8 cellular contexts compared by ENCODE assay signal in genomic region chr2:176638167-176639015, GRCh38.
A peak's percentile ranks its signal among the peaks of the same experiment; 100 is the strongest.
DNase-seq lines count a peak whose midpoint lies in the region; ATAC-seq and TF ChIP-seq lines count a peak whose summit lies in the region.

No MANE protein-coding gene starts in this region.

- peaks cover 41% of the 10 kb centered on the region for H3K4me1 ChIP-seq in mammary epithelial cell (ENCODE audit: insufficient read depth, low read length)
- peaks cover 0 to 27% (median 11%) of the 10 kb centered on the region in 6 donors for H3K4me1 ChIP-seq in spleen

- peak; percentile 87 for DNase-seq in GM13976 (ENCODE audit: low spot score)
- peak; percentile 68 for DNase-seq in NCI-H1694 (lab: John Stamatoyannopoulos, UW)
- peak; percentile 43 for DNase-seq in mammary epithelial cell
- peak; percentile 64 for DNase-seq in inferior parietal cortex (ENCODE audit: extremely low spot score)
- peak; percentile 88 for DNase-seq in spleen
- DNase-seq in NCI-H524 treated with DMSO at 0.1 percent for 48 hours (lab: John Stamatoyannopoulos, UW), result no peak

- in situ Hi-C loops in GM13976 (cut with MboI; ENCODE audit: low sequenced_read_pairs, unreplicated experiment) (loop anchor here (10.0 kb wide), 1 partner anchor 494 kb away; no protein-coding TSS in a partner anchor), mammary epithelial cell (cut with MboI; ENCODE audit: low sequenced_read_pairs in 2 of 2) (loop anchor here (5.0 to 25.0 kb wide), 3 partner anchors 176 to 514 kb away; partner anchors contain the start of genes HOXD8 (in 2 of the 2) and HOXD9 (in 1 of the 2))

- H3K27ac ChIP-seq in VCaP, result no peak overlapping the region; the same call in 1 of the 2 replicates
- H3K27ac ChIP-seq in mammary epithelial cell (ENCODE audit: insufficient read depth, low read depth, low read length), result peak overlapping the region; percentile 3
- H3K27ac ChIP-seq in spleen, result peak overlapping the region; percentile 28 to 93 (median 86)

- 21% methylated on average over 28 of the region's 39 CpGs for WGBS in mammary epithelial cell (ENCODE audit: low coverage, missing lambda C conversion rate)
- 4 to 7% (median 6%) methylated on average over 37 to 39 of the region's 39 CpGs for WGBS in spleen, 5 donors

- CTCF ChIA-PET in mammary epithelial cell (lab: Charles Lee; ENCODE audit: low non-redundant PET), result no interaction called here

- H3K9me3 ChIP-seq in mammary epithelial cell (replicated peaks; ENCODE audit: insufficient read depth, low read length), result no peaks in the 10 kb centered on the region
- no peaks in the 10 kb centered on the region for H3K9me3 ChIP-seq in spleen

- TF ChIP-seq CTCF in GM13976 (IDR thresholded peaks at IDR 0.05; ENCODE audit: borderline replicate concordance, control extremely low read depth, extremely low read depth, insufficient read depth, missing control alignments) (peak; percentile 85), VCaP (conservative IDR thresholded peaks at IDR 0.05) (peak; percentile 85), mammary epithelial cell (conservative IDR thresholded peaks at IDR 0.05 in 1 of 2, IDR thresholded peaks at IDR 0.05 in 1 of 2; ENCODE audit: extremely low read depth in 1 of 2, insufficient read depth in 1 of 2, low read depth in 1 of 2, low read length in 2 of 2) (peak; percentile 54 to 64), spleen (IDR thresholded peaks at IDR 0.05 in 8 of 11, conservative IDR thresholded peaks at IDR 0.05 in 3 of 11) (peak in 9 of 11 experiments; percentile 11 to 75 (median 69))

- intact Hi-C loops in mammary epithelial cell (cut with micrococcal nuclease) (loop anchor here (1.0 kb wide), 6 partner anchors 84 to 511 kb away; partner anchors contain the start of gene MTX2), spleen (cut with DNase I; ENCODE audit: low total_unique reads) (loop anchor here (5.0 to 10.0 kb wide), 2 partner anchors 84 to 511 kb away; partner anchors contain the start of gene HOXD8)

- H3K27me3 ChIP-seq in mammary epithelial cell (ENCODE audit: insufficient read depth, low read length) (peaks cover 3% of the 10 kb centered on the region), spleen (replicated peaks in 1 of 7) (peaks cover 0 to 84% (median 40%) of the 10 kb centered on the region in 7 donors)

- no peaks in the 10 kb centered on the region for H3K79me2 ChIP-seq in mammary epithelial cell (ENCODE audit: insufficient read depth, low read length)

- no peak overlapping the region for H3K9ac ChIP-seq in mammary epithelial cell (ENCODE audit: insufficient read depth, low read length)

- no TSS peak for BruUV-seq in mammary epithelial cell (replicated peaks; lab: Mats Ljungman, UMichigan)

- H3K4me2 ChIP-seq in mammary epithelial cell (ENCODE audit: insufficient read depth, low read depth, low read length), result peak overlapping the region; percentile 92

- H3K36me3 ChIP-seq in mammary epithelial cell (ENCODE audit: insufficient read depth, low read length) (no peaks in the 10 kb centered on the region), spleen (no peaks in the 10 kb centered on the region)

- H2AFZ ChIP-seq in mammary epithelial cell (ENCODE audit: low read depth, low read length), result peak overlapping the region; percentile 93

- H3K4me3 ChIP-seq in mammary epithelial cell (replicated peaks in 1 of 3; ENCODE audit: insufficient read depth in 1 of 3, low read depth in 2 of 3, low read length in 3 of 3) (peak overlapping the region; percentile 61 to 87 (median 81)), spleen (peak overlapping the region; percentile 38 to 78 (median 59))

- H4K20me1 ChIP-seq in mammary epithelial cell (ENCODE audit: insufficient read depth, low read length), result no peaks in the 10 kb centered on the region

- dilution Hi-C loops in mammary epithelial cell (cut with HindIII; ENCODE audit: low sequenced_read_pairs), result loop anchor here (10.0 kb wide), 1 partner anchor 504 kb away; no protein-coding TSS in a partner anchor

- no peak for TF ChIP-seq POLR2A in spleen (IDR thresholded peaks at IDR 0.05)

- ATAC-seq in HG02852 (IDR thresholded peaks at IDR 0.05; ENCODE audit: unreplicated experiment), result peak; percentile 70
